Comparison of ENCODE assay signal across 1 cellular context in the genomic region with DNA sequence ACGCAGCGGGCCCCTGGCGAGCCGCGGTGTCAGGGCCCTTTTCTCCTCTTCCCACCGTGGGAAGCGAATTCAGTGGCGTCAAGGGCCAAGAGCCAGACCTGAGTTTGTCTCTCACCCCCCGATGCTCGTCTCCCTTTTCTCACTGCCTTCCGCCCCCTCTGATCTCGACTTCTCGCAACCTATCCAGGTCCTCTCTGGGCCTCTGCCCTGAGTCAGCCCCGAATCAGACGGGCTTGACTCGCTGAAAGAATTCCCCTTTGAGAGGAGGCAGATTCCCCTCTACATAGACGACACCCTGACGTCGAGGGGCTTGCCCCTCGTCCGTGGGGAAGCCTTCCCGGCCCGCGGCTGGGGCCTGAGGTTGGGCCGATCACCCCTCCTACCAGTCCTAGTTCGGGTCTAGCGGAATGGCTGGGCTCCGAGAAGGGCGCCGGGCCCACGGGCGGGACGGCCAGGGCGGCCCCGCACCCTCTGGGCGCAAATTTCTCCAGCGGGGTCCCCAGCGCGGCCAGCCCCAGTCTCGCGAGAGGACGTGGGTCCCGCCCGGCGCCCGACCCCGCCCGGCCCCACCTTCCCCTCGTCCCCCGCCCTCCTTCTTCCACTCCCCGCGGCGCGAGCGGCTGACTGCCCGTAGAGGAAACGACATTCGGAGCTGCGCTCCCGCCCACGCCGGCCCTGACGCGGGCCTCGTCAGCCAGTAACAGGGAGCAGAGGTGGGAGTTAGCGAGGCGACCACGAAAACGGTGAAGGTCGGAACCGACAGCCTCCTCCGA.
TF ChIP-seq lines count a peak whose summit lies in the region.

A gene with protein sequence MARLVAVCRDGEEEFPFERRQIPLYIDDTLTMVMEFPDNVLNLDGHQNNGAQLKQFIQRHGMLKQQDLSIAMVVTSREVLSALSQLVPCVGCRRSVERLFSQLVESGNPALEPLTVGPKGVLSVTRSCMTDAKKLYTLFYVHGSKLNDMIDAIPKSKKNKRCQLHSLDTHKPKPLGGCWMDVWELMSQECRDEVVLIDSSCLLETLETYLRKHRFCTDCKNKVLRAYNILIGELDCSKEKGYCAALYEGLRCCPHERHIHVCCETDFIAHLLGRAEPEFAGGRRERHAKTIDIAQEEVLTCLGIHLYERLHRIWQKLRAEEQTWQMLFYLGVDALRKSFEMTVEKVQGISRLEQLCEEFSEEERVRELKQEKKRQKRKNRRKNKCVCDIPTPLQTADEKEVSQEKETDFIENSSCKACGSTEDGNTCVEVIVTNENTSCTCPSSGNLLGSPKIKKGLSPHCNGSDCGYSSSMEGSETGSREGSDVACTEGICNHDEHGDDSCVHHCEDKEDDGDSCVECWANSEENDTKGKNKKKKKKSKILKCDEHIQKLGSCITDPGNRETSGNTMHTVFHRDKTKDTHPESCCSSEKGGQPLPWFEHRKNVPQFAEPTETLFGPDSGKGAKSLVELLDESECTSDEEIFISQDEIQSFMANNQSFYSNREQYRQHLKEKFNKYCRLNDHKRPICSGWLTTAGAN (plus strand): TSS at position 600 of the 773 bp plus-strand sequence. CDS start 806 bp downstream, outside the sequence.

TF ChIP-seq in HepG2, 621 proteins besides CTCF, POLR2A, EP300 and RAD21 (continued from another document and continues in another):
- peak; percentile 75; the same call in 1 of the 2 replicates for TF ChIP-seq KAT8 (CRISPR knock-in tag; IDR thresholded peaks at IDR 0.05)
- TF ChIP-seq, protein P1, sequence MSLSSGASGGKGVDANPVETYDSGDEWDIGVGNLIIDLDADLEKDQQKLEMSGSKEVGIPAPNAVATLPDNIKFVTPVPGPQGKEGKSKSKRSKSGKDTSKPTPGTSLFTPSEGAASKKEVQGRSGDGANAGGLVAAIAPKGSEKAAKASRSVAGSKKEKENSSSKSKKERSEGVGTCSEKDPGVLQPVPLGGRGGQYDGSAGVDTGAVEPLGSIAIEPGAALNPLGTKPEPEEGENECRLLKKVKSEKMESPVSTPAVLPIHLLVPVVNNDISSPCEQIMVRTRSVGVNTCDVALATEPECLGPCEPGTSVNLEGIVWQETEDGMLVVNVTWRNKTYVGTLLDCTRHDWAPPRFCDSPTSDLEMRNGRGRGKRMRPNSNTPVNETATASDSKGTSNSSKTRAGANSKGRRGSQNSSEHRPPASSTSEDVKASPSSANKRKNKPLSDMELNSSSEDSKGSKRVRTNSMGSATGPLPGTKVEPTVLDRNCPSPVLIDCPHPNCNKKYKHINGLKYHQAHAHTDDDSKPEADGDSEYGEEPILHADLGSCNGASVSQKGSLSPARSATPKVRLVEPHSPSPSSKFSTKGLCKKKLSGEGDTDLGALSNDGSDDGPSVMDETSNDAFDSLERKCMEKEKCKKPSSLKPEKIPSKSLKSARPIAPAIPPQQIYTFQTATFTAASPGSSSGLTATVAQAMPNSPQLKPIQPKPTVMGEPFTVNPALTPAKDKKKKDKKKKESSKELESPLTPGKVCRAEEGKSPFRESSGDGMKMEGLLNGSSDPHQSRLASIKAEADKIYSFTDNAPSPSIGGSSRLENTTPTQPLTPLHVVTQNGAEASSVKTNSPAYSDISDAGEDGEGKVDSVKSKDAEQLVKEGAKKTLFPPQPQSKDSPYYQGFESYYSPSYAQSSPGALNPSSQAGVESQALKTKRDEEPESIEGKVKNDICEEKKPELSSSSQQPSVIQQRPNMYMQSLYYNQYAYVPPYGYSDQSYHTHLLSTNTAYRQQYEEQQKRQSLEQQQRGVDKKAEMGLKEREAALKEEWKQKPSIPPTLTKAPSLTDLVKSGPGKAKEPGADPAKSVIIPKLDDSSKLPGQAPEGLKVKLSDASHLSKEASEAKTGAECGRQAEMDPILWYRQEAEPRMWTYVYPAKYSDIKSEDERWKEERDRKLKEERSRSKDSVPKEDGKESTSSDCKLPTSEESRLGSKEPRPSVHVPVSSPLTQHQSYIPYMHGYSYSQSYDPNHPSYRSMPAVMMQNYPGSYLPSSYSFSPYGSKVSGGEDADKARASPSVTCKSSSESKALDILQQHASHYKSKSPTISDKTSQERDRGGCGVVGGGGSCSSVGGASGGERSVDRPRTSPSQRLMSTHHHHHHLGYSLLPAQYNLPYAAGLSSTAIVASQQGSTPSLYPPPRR (CRISPR knock-in tag; IDR thresholded peaks at IDR 0.05; ENCODE audit: borderline replicate concordance) = no peak; the same call in 1 of the 2 replicates
- no peak for TF ChIP-seq MEF2D (CRISPR knock-in tag; IDR thresholded peaks at IDR 0.05)
- peak; percentile 22 for TF ChIP-seq U2AF1 (optimal IDR thresholded peaks at IDR 0.05; ENCODE audit: low read depth, low read length)
- peak; percentile 70; the same call in 1 of the 2 replicates for TF ChIP-seq ZNF501 (CRISPR knock-in tag; IDR thresholded peaks at IDR 0.05)
- no peak for TF ChIP-seq SIX1 (CRISPR knock-in tag; IDR thresholded peaks at IDR 0.05; ENCODE audit: borderline replicate concordance)
- 0 out of 2 replicates have a peak, but pooled peaks have one; percentile 39 for TF ChIP-seq ZNF589 (CRISPR knock-in tag; conservative IDR thresholded peaks at IDR 0.05)
- TF ChIP-seq, protein P2, sequence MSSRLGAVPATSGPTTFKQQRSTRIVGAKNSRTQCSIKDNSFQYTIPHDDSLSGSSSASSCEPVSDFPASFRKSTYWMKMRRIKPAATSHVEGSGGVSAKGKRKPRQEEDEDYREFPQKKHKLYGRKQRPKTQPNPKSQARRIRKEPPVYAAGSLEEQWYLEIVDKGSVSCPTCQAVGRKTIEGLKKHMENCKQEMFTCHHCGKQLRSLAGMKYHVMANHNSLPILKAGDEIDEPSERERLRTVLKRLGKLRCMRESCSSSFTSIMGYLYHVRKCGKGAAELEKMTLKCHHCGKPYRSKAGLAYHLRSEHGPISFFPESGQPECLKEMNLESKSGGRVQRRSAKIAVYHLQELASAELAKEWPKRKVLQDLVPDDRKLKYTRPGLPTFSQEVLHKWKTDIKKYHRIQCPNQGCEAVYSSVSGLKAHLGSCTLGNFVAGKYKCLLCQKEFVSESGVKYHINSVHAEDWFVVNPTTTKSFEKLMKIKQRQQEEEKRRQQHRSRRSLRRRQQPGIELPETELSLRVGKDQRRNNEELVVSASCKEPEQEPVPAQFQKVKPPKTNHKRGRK (CRISPR knock-in tag; IDR thresholded peaks at IDR 0.05) = no peak
- TF ChIP-seq, protein P3, sequence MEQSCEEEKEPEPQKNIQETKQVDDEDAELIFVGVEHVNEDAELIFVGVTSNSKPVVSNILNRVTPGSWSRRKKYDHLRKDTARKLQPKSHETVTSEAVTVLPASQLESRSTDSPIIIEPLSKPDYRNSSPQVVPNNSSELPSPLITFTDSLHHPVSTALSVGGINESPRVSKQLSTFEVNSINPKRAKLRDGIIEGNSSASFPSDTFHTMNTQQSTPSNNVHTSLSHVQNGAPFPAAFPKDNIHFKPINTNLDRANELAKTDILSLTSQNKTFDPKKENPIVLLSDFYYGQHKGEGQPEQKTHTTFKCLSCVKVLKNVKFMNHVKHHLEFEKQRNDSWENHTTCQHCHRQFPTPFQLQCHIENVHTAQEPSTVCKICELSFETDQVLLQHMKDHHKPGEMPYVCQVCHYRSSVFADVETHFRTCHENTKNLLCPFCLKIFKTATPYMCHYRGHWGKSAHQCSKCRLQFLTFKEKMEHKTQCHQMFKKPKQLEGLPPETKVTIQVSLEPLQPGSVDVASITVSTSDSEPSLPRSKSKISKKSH (CRISPR knock-in tag; IDR thresholded peaks at IDR 0.05; ENCODE audit: borderline replicate concordance) = peak; percentile 60
- no peak for TF ChIP-seq SMARCE1 (IDR thresholded peaks at IDR 0.05; ENCODE audit: borderline replicate concordance)
- TF ChIP-seq PAWR (CRISPR knock-in tag; IDR thresholded peaks at IDR 0.05; ENCODE audit: borderline replicate concordance) = no peak
- no peak; the same call in 1 of the 2 replicates for TF ChIP-seq ZNF746 (CRISPR knock-in tag; IDR thresholded peaks at IDR 0.05)
- TF ChIP-seq WIZ (CRISPR knock-in tag; IDR thresholded peaks at IDR 0.05) = no peak
- no peak for TF ChIP-seq ZNF737 (CRISPR knock-in tag; IDR thresholded peaks at IDR 0.05; ENCODE audit: borderline replicate concordance)
- TF ChIP-seq ZKSCAN5 (CRISPR knock-in tag; IDR thresholded peaks at IDR 0.05) = no peak
- TF ChIP-seq ZFP90 (CRISPR knock-in tag; IDR thresholded peaks at IDR 0.05; ENCODE audit: borderline replicate concordance) = no peak; the same call in 1 of the 2 replicates
- peak; percentile 42 for TF ChIP-seq ZNF350 (CRISPR knock-in tag; IDR thresholded peaks at IDR 0.05; ENCODE audit: borderline replicate concordance, low read depth)
- TF ChIP-seq ZNF431 (CRISPR knock-in tag; IDR thresholded peaks at IDR 0.05; ENCODE audit: borderline replicate concordance, low read depth) = 0 out of 2 replicates have a peak, but pooled peaks have one; percentile 5
- TF ChIP-seq, protein P4, sequence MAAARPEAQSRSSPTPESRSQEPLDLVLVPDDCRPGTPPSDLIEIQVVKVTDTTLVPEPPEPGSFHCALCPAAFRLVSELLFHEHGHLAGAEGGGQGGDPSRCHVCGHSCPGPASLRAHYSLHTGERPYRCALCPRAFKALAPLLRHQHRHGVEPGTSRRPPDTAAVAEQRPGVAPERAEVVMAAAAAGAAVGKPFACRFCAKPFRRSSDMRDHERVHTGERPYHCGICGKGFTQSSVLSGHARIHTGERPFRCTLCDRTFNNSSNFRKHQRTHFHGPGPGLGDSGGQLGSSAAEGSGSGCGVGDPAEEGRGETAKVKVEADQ (CRISPR knock-in tag; IDR thresholded peaks at IDR 0.05; ENCODE audit: borderline replicate concordance) = peak; percentile 37; the same call in 1 of the 2 replicates
- TF ChIP-seq CHD4 (IDR thresholded peaks at IDR 0.05; ENCODE audit: borderline replicate concordance, low read length) = no peak
- TF ChIP-seq ZNF678 (CRISPR knock-in tag; IDR thresholded peaks at IDR 0.05) = no peak
- TF ChIP-seq ZNF788 (CRISPR knock-in tag; IDR thresholded peaks at IDR 0.05; ENCODE audit: borderline replicate concordance) = peak; percentile 49; the same call in 1 of the 2 replicates
- TF ChIP-seq ZNF180 (CRISPR knock-in tag; IDR thresholded peaks at IDR 0.05; ENCODE audit: borderline replicate concordance, low read depth) = 0 out of 2 replicates have a peak, but pooled peaks have one; percentile 9
- peak; percentile 18; the same call in 1 of the 2 replicates for TF ChIP-seq KDM4B (CRISPR knock-in tag; IDR thresholded peaks at IDR 0.05)
- no peak for TF ChIP-seq LCORL (IDR thresholded peaks at IDR 0.05)
- TF ChIP-seq LCORL (CRISPR knock-in tag; IDR thresholded peaks at IDR 0.05) = no peak; the same call in 1 of the 2 replicates
- no peak for TF ChIP-seq ZNF484 (CRISPR knock-in tag; IDR thresholded peaks at IDR 0.05; ENCODE audit: borderline replicate concordance, low read depth)
- TF ChIP-seq ZNF136 (CRISPR knock-in tag; IDR thresholded peaks at IDR 0.05; ENCODE audit: low read depth) = 0 out of 2 replicates have a peak, but pooled peaks have one; percentile 55
- no peak; the same call in 1 of the 2 replicates for TF ChIP-seq NKX3-1 (CRISPR knock-in tag; IDR thresholded peaks at IDR 0.05)
- TF ChIP-seq ZNF441 (CRISPR knock-in tag; IDR thresholded peaks at IDR 0.05; ENCODE audit: borderline replicate concordance) = no peak
- TF ChIP-seq RNF2 (conservative IDR thresholded peaks at IDR 0.05; ENCODE audit: low read depth) = no peak
- TF ChIP-seq ZNF772 (CRISPR knock-in tag; IDR thresholded peaks at IDR 0.05) = peak; percentile 67; the same call in 1 of the 2 replicates
- 0 out of 2 replicates have a peak, but pooled peaks have one; percentile 43 for TF ChIP-seq REL (CRISPR knock-in tag; conservative IDR thresholded peaks at IDR 0.05)
- TF ChIP-seq ZNF138 (CRISPR knock-in tag; IDR thresholded peaks at IDR 0.05; ENCODE audit: low read depth) = 0 out of 2 replicates have a peak, but pooled peaks have one; percentile 58
- no peak for TF ChIP-seq ZSCAN22 (CRISPR knock-in tag; IDR thresholded peaks at IDR 0.05)
- TF ChIP-seq ZNF614 (CRISPR knock-in tag; IDR thresholded peaks at IDR 0.05; ENCODE audit: borderline replicate concordance) = peak; percentile 55; the same call in 1 of the 2 replicates
- TF ChIP-seq ATRX (CRISPR knock-in tag; IDR thresholded peaks at IDR 0.05; ENCODE audit: borderline replicate concordance) = no peak
- TF ChIP-seq ZBTB7A (CRISPR knock-in tag; IDR thresholded peaks at IDR 0.05) = peak; percentile 64; the same call in 1 of the 2 replicates
- TF ChIP-seq U2AF2 (IDR thresholded peaks at IDR 0.05; ENCODE audit: low read depth, low read length) = no peak
- no peak for TF ChIP-seq TCF12 (IDR thresholded peaks at IDR 0.05)
- TF ChIP-seq TCF12 (CRISPR knock-in tag; IDR thresholded peaks at IDR 0.05) = no peak
- TF ChIP-seq MEIS1 (CRISPR knock-in tag; IDR thresholded peaks at IDR 0.05; ENCODE audit: borderline replicate concordance) = peak; percentile 76; the same call in 1 of the 2 replicates
- TF ChIP-seq NFE2L2 (IDR thresholded peaks at IDR 0.05; ENCODE audit: low read length) = no peak
- TF ChIP-seq ZNF674 (CRISPR knock-in tag; IDR thresholded peaks at IDR 0.05; ENCODE audit: low read depth) = no peak
- 0 out of 4 replicates have a peak, but pooled peaks of 1 of the 2 experiments have one; percentile 4 for TF ChIP-seq NR2F1 (CRISPR knock-in tag; IDR thresholded peaks at IDR 0.05)
- peak; percentile 94 for TF ChIP-seq POLR2G (IDR thresholded peaks at IDR 0.05; ENCODE audit: low read depth, low read length)
- TF ChIP-seq ZSCAN31 (CRISPR knock-in tag; IDR thresholded peaks at IDR 0.05; ENCODE audit: low read depth) = peak; percentile 60
- no peak for TF ChIP-seq ZNF780A (CRISPR knock-in tag; IDR thresholded peaks at IDR 0.05)
- peak; percentile 69 for TF ChIP-seq ZNF556 (CRISPR knock-in tag; IDR thresholded peaks at IDR 0.05; ENCODE audit: borderline replicate concordance)
- TF ChIP-seq CBX2 (IDR thresholded peaks at IDR 0.05; ENCODE audit: low read depth, low read length) = no peak
- no peak for TF ChIP-seq CBX2 (CRISPR knock-in tag; IDR thresholded peaks at IDR 0.05; ENCODE audit: low read depth)
- TF ChIP-seq SRSF1 (optimal IDR thresholded peaks at IDR 0.05; ENCODE audit: low read depth, low read length) = peak; percentile 49
- TF ChIP-seq ZNF343 (CRISPR knock-in tag; IDR thresholded peaks at IDR 0.05) = no peak; the same call in 1 of the 2 replicates
- TF ChIP-seq RORA (CRISPR knock-in tag; IDR thresholded peaks at IDR 0.05) = no peak
- TF ChIP-seq ZZZ3 (CRISPR knock-in tag; IDR thresholded peaks at IDR 0.05; ENCODE audit: borderline replicate concordance) = peak; percentile 85; the same call in 1 of the 2 replicates
- TF ChIP-seq SMC3 (IDR thresholded peaks at IDR 0.05; ENCODE audit: low read length) = no peak
- no peak for TF ChIP-seq NFE2L1 (CRISPR knock-in tag; IDR thresholded peaks at IDR 0.05; ENCODE audit: borderline replicate concordance)
- TF ChIP-seq ETV5 (CRISPR knock-in tag; IDR thresholded peaks at IDR 0.05; ENCODE audit: borderline replicate concordance) = no peak; the same call in 1 of the 2 replicates
- TF ChIP-seq, protein P5, sequence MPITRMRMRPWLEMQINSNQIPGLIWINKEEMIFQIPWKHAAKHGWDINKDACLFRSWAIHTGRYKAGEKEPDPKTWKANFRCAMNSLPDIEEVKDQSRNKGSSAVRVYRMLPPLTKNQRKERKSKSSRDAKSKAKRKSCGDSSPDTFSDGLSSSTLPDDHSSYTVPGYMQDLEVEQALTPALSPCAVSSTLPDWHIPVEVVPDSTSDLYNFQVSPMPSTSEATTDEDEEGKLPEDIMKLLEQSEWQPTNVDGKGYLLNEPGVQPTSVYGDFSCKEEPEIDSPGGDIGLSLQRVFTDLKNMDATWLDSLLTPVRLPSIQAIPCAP (CRISPR knock-in tag; IDR thresholded peaks at IDR 0.05; ENCODE audit: low read depth) = no peak
- no peak for TF ChIP-seq GZF1 (CRISPR knock-in tag; IDR thresholded peaks at IDR 0.05)
- TF ChIP-seq MTA3 (CRISPR knock-in tag; IDR thresholded peaks at IDR 0.05) = no peak
- no peak for TF ChIP-seq ZNF253 (CRISPR knock-in tag; IDR thresholded peaks at IDR 0.05; ENCODE audit: borderline replicate concordance)
- no peak for TF ChIP-seq PRPF4 (IDR thresholded peaks at IDR 0.05; ENCODE audit: low read depth, low read length, poor library complexity, severe bottlenecking)
